Comparison of ENCODE assay signal across 1 cellular context in the genomic region with DNA sequence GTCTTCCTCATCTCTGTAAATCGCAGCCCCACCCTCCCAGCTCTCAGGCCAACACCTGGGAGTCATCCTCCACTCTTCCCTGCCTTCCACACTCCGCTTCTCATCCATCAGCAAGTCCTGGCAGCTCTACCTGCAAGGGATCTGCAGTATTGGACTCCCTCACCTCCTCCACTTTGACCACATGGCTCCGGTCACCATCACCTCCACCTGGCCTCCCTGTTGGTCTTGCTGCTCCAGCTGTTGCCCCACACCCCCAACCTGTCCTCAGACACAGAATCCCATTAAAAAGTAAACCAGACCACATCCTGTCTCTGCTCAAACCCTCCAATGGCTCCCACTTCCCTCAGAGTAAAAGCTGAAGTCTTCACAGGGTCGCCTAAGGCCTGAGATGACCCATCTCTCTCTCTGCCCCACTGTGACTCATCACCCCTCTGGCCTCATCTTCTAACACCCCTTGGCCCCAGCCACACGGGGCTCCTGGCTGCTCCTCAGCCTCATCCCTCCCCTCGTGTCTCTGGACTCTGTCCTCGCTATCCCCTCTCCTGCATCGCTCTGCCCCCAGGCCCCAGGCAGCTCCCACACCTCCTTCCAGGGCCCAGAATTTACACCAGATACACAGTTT.
TF ChIP-seq lines count a peak whose summit lies in the region.

No MANE protein-coding gene starts in this region.

TF ChIP-seq in GM23338, 12 proteins besides CTCF, POLR2A, EP300 and RAD21:
- no peak for TF ChIP-seq ETS1 (IDR thresholded peaks at IDR 0.05)
- TF ChIP-seq JUNB (IDR thresholded peaks at IDR 0.05; ENCODE audit: unreplicated experiment): no peak
- TF ChIP-seq EZH2 (IDR thresholded peaks at IDR 0.05; ENCODE audit: low read depth, unreplicated experiment): no peak
- no peak for TF ChIP-seq ZNF331 (CRISPR knock-in tag; IDR thresholded peaks at IDR 0.05; ENCODE audit: low read depth)
- TF ChIP-seq POLR2AphosphoS5 (IDR thresholded peaks at IDR 0.05; ENCODE audit: low read depth): no peak
- TF ChIP-seq, protein P1, sequence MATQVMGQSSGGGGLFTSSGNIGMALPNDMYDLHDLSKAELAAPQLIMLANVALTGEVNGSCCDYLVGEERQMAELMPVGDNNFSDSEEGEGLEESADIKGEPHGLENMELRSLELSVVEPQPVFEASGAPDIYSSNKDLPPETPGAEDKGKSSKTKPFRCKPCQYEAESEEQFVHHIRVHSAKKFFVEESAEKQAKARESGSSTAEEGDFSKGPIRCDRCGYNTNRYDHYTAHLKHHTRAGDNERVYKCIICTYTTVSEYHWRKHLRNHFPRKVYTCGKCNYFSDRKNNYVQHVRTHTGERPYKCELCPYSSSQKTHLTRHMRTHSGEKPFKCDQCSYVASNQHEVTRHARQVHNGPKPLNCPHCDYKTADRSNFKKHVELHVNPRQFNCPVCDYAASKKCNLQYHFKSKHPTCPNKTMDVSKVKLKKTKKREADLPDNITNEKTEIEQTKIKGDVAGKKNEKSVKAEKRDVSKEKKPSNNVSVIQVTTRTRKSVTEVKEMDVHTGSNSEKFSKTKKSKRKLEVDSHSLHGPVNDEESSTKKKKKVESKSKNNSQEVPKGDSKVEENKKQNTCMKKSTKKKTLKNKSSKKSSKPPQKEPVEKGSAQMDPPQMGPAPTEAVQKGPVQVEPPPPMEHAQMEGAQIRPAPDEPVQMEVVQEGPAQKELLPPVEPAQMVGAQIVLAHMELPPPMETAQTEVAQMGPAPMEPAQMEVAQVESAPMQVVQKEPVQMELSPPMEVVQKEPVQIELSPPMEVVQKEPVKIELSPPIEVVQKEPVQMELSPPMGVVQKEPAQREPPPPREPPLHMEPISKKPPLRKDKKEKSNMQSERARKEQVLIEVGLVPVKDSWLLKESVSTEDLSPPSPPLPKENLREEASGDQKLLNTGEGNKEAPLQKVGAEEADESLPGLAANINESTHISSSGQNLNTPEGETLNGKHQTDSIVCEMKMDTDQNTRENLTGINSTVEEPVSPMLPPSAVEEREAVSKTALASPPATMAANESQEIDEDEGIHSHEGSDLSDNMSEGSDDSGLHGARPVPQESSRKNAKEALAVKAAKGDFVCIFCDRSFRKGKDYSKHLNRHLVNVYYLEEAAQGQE (IDR thresholded peaks at IDR 0.05; ENCODE audit: unreplicated experiment): no peak
- TF ChIP-seq CREB1 (CRISPR knock-in tag; IDR thresholded peaks at IDR 0.05; ENCODE audit: low read depth): no peak
- TF ChIP-seq EZH2phosphoT487 (IDR thresholded peaks at IDR 0.05; ENCODE audit: unreplicated experiment): no peak
- TF ChIP-seq STAT1 (IDR thresholded peaks at IDR 0.05; ENCODE audit: unreplicated experiment): no peak
- TF ChIP-seq ZNF114 (CRISPR knock-in tag; IDR thresholded peaks at IDR 0.05): no peak
- no peak for TF ChIP-seq ZNF462 (CRISPR knock-in tag; IDR thresholded peaks at IDR 0.05)
- TF ChIP-seq NANOG (IDR thresholded peaks at IDR 0.05; ENCODE audit: borderline replicate concordance): no peak
